Comparison of ENCODE assay signal across 13 cellular contexts in the genomic region with DNA sequence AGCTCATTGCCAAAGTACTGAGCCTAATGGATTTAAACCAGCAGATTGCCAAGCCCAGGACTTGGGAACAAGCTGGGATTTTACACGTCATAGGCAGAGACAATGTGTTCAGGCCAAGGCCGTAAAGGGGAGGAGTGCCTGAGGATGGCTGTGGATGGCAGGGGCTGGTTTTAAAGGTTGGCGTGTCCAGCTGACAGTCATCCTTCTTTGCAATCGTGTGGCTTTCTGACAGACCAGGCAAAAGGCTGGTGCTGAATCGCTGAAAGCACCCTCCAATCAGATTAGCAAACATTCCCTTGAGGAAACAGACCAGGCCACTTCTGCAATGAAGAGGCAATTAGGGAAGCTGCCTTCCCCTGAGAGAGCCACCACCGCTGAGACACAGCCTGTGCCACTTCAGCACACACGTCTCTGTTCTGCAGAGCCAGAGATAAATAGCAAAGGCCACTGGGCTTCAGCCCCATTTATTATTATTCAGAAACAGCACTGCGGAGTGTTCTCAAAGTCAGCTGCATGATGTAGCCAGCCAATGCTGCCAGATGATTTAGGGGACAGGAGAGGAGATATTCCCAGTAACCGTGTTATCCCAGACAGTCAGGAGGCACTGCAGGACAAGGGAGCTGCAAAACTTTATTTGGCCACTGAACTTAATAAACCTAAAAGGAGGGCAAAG.
A peak's percentile ranks its signal among the peaks of the same experiment; 100 is the strongest.
DNase-seq lines count a peak whose midpoint lies in the region; ATAC-seq and TF ChIP-seq lines count a peak whose summit lies in the region.
"Had no signal": no experiment of that assay in that cellular context is flagged by ENCODE, and none has a peak within 500 bp of the region (broad histone marks: within the 10 kb centered on the region; RNA-seq: fewer than 3 reads in every experiment).

No MANE protein-coding gene starts in this region.

- no peak overlapping the region for H3K4me2 ChIP-seq in parathyroid adenoma (ENCODE audit: low read length)
- H3K4me2 ChIP-seq: BLaER1 had no signal

- H3K4me1 Mint-ChIP-seq in dendritic cell treated with granulocyte-macrophage colony-stimulating factor and Interleukin-4, amounts not matched to agents 40 ng/mL and 50 ng/mL, for 4 days (ENCODE audit: low read depth): peaks cover 80% of the 10 kb centered on the region

- H3K27me3 ChIP-seq in parathyroid adenoma (ENCODE audit: control insufficient read depth, insufficient read depth, low read length): no peaks in the 10 kb centered on the region

- no peak for TF ChIP-seq CTCF in parathyroid adenoma (IDR thresholded peaks at IDR 0.05)

- no peaks in the 10 kb centered on the region for H3K9me3 ChIP-seq in parathyroid adenoma (ENCODE audit: control insufficient read depth, low read length)
- H3K9me3 ChIP-seq: BLaER1 had no signal

- no peaks in the 10 kb centered on the region for H3K36me3 ChIP-seq in parathyroid adenoma (ENCODE audit: control insufficient read depth, insufficient read depth, low read length)
- H3K36me3 ChIP-seq: BLaER1 had no signal

- H3K27ac Mint-ChIP-seq in dendritic cell treated with granulocyte-macrophage colony-stimulating factor and Interleukin-4, amounts not matched to agents 40 ng/mL and 50 ng/mL, for 4 days: peak overlapping the region; percentile 79

- H3K27ac ChIP-seq in parathyroid adenoma: peak overlapping the region; percentile 42
- H3K27ac ChIP-seq: BLaER1 had no signal

- peaks cover 3% of the 10 kb centered on the region for H3K79me2 ChIP-seq in parathyroid adenoma

- peaks cover 67% of the 10 kb centered on the region for H3K27me3 Mint-ChIP-seq in dendritic cell treated with granulocyte-macrophage colony-stimulating factor and Interleukin-4, amounts not matched to agents 40 ng/mL and 50 ng/mL, for 4 days

- H3K9ac ChIP-seq in parathyroid adenoma: no peak overlapping the region
- H3K9ac ChIP-seq: BLaER1 had no signal

- H3K4me1 ChIP-seq in parathyroid adenoma: peaks cover 32% of the 10 kb centered on the region
- H3K4me1 ChIP-seq: BLaER1 had no signal

- no peaks in the 10 kb centered on the region for H3K9me3 Mint-ChIP-seq in dendritic cell treated with granulocyte-macrophage colony-stimulating factor and Interleukin-4, amounts not matched to agents 40 ng/mL and 50 ng/mL, for 4 days

- ATAC-seq in HG03520 (IDR thresholded peaks at IDR 0.05; ENCODE audit: unreplicated experiment) (no peak), GM19328 (IDR thresholded peaks at IDR 0.05; ENCODE audit: unreplicated experiment) (no peak)
- ATAC-seq: GM12878 had no signal

- peaks cover 46% of the 10 kb centered on the region for H3K36me3 Mint-ChIP-seq in dendritic cell treated with granulocyte-macrophage colony-stimulating factor and Interleukin-4, amounts not matched to agents 40 ng/mL and 50 ng/mL, for 4 days (ENCODE audit: low read depth)

- intact Hi-C loops in dendritic cell treated with granulocyte-macrophage colony-stimulating factor and Interleukin-4, amounts not matched to agents 40 ng/mL and 50 ng/mL, for 4 days (cut with micrococcal nuclease): no loop called here

- no peak overlapping the region for H3K4me3 ChIP-seq in parathyroid adenoma (ENCODE audit: low read depth, low read length)
- H3K4me3 ChIP-seq: BLaER1, GM12878 had no signal

- DNase-seq in ELF-1 (ENCODE audit: low read depth, low spot score) (peak; percentile 64), NCI-H446 treated with DMSO at 0.1 percent for 48 hours (lab: John Stamatoyannopoulos, UW) (peak; percentile 42), NCI-H146 (lab: John Stamatoyannopoulos, UW) (no peak)
- DNase-seq in stimulated activated naive CD4-positive, alpha-beta T cell (lab: John Stamatoyannopoulos, UW): no peak
- DNase-seq: effector memory CD4-positive, alpha-beta T cell; NCI-H1694 treated with DMSO at 0.1 percent for 48 hours; T-helper 9 cell had no signal

- peak overlapping the region; percentile 42 for H2AFZ ChIP-seq in parathyroid adenoma

- no peak overlapping the region for H3K4me3 Mint-ChIP-seq in dendritic cell treated with granulocyte-macrophage colony-stimulating factor and Interleukin-4, amounts not matched to agents 40 ng/mL and 50 ng/mL, for 4 days

Comparison
In these comparisons a context has a peak if more than half of its experiments do, and no peak if none do; other contexts are left out.
1. DNase-seq: peak in ELF-1 (single experiment) and NCI-H446 treated with DMSO at 0.1 percent for 48 hours (single experiment); none in NCI-H146 (single experiment) and stimulated activated naive CD4-positive, alpha-beta T cell (0 of 6).